Comparison of ENCODE assay signal across 11 cellular contexts in genomic region chr5:157294692-157295091, GRCh38. TPM values are rescaled to one million over a fixed set of nuclear protein-coding genes. Genes with fewer than 3 reads are reported as not detected.
DNase-seq lines count a peak whose midpoint lies in the region; ATAC-seq and TF ChIP-seq lines count a peak whose summit lies in the region.
"Had no signal": no experiment of that assay in that cellular context is flagged by ENCODE, and none has a peak within 500 bp of the region (broad histone marks: within the 10 kb centered on the region; RNA-seq: fewer than 3 reads in every experiment).

No MANE protein-coding gene starts in this region.

- no peak for TF ChIP-seq POLR2A in breast epithelium (IDR thresholded peaks at IDR 0.05)

- TF ChIP-seq CTCF in activated CD8-positive, alpha-beta T cell treated with anti-CD3 and anti-CD28 coated beads for 36 hours (IDR thresholded peaks at IDR 0.05): no peak
- TF ChIP-seq CTCF in natural killer cell (IDR thresholded peaks at IDR 0.05): no peak
- no peak for TF ChIP-seq CTCF in breast epithelium (IDR thresholded peaks at IDR 0.05)

- intact Hi-C loops in activated CD4-positive, alpha-beta T cell treated with anti-CD3 and anti-CD28 coated beads for 36 hours (cut with DNase I, micrococcal nuclease): no loop called here
- intact Hi-C loops in activated CD8-positive, alpha-beta T cell treated with anti-CD3 and anti-CD28 coated beads for 36 hours (cut with micrococcal nuclease): no loop called here
- intact Hi-C loops in natural killer cell (cut with micrococcal nuclease): loop anchor here (5.0 kb wide), 1 partner anchor 42 kb away; no protein-coding TSS in a partner anchor
- intact Hi-C loops in breast epithelium (cut with DNase I; ENCODE audit: low total_unique reads): no loop called here

- H3K27me3 ChIP-seq in breast epithelium: no peaks in the 10 kb centered on the region

- no peaks in the 10 kb centered on the region for H3K4me1 ChIP-seq in breast epithelium

- H3K36me3 Mint-ChIP-seq in activated CD4-positive, alpha-beta T cell treated with anti-CD3 and anti-CD28 coated beads for 36 hours (ENCODE audit: low read depth): peaks cover 83% of the 10 kb centered on the region
- H3K36me3 Mint-ChIP-seq in activated CD8-positive, alpha-beta T cell treated with anti-CD3 and anti-CD28 coated beads for 36 hours (ENCODE audit: low read depth): peaks cover 81% of the 10 kb centered on the region
- peaks cover 36% of the 10 kb centered on the region for H3K36me3 Mint-ChIP-seq in natural killer cell

- ATAC-seq in activated CD4-positive, alpha-beta T cell treated with anti-CD3 and anti-CD28 coated beads for 36 hours: no peak
- ATAC-seq in activated CD8-positive, alpha-beta T cell treated with anti-CD3 and anti-CD28 coated beads for 36 hours: no peak
- ATAC-seq in natural killer cell: no peak

- H3K9me3 Mint-ChIP-seq in activated CD4-positive, alpha-beta T cell treated with anti-CD3 and anti-CD28 coated beads for 36 hours (ENCODE audit: low read depth): no peaks in the 10 kb centered on the region
- no peaks in the 10 kb centered on the region for H3K9me3 Mint-ChIP-seq in activated CD8-positive, alpha-beta T cell treated with anti-CD3 and anti-CD28 coated beads for 36 hours
- H3K9me3 Mint-ChIP-seq in natural killer cell: no peaks in the 10 kb centered on the region
- H3K9me3 Mint-ChIP-seq: dendritic cell treated with granulocyte-macrophage colony-stimulating factor and Interleukin-4, amounts not matched to agents 40 ng/mL and 50 ng/mL, for 4 days had no signal

- H3K4me3 Mint-ChIP-seq in activated CD4-positive, alpha-beta T cell treated with anti-CD3 and anti-CD28 coated beads for 36 hours: no peak overlapping the region
- H3K4me3 Mint-ChIP-seq in activated CD8-positive, alpha-beta T cell treated with anti-CD3 and anti-CD28 coated beads for 36 hours: no peak overlapping the region
- no peak overlapping the region for H3K4me3 Mint-ChIP-seq in natural killer cell
- H3K4me3 Mint-ChIP-seq: dendritic cell treated with granulocyte-macrophage colony-stimulating factor and Interleukin-4, amounts not matched to agents 40 ng/mL and 50 ng/mL, for 4 days had no signal

- peak overlapping the region; percentile 61 for H3K27ac Mint-ChIP-seq in activated CD4-positive, alpha-beta T cell treated with anti-CD3 and anti-CD28 coated beads for 36 hours
- H3K27ac Mint-ChIP-seq in activated CD8-positive, alpha-beta T cell treated with anti-CD3 and anti-CD28 coated beads for 36 hours: peak overlapping the region; percentile 53
- H3K27ac Mint-ChIP-seq in natural killer cell: peak overlapping the region; percentile 81 to 86
- H3K27ac Mint-ChIP-seq: dendritic cell treated with granulocyte-macrophage colony-stimulating factor and Interleukin-4, amounts not matched to agents 40 ng/mL and 50 ng/mL, for 4 days had no signal

- no peaks in the 10 kb centered on the region for H3K27me3 Mint-ChIP-seq in activated CD4-positive, alpha-beta T cell treated with anti-CD3 and anti-CD28 coated beads for 36 hours
- H3K27me3 Mint-ChIP-seq in activated CD8-positive, alpha-beta T cell treated with anti-CD3 and anti-CD28 coated beads for 36 hours: no peaks in the 10 kb centered on the region
- H3K27me3 Mint-ChIP-seq in natural killer cell (ENCODE audit: low read depth in 2 of 2): no peaks in the 10 kb centered on the region
- H3K27me3 Mint-ChIP-seq: dendritic cell treated with granulocyte-macrophage colony-stimulating factor and Interleukin-4, amounts not matched to agents 40 ng/mL and 50 ng/mL, for 4 days had no signal

- peaks cover 47% of the 10 kb centered on the region for H3K4me1 Mint-ChIP-seq in activated CD4-positive, alpha-beta T cell treated with anti-CD3 and anti-CD28 coated beads for 36 hours
- H3K4me1 Mint-ChIP-seq in activated CD8-positive, alpha-beta T cell treated with anti-CD3 and anti-CD28 coated beads for 36 hours (ENCODE audit: low read depth): peaks cover 51% of the 10 kb centered on the region
- H3K4me1 Mint-ChIP-seq in natural killer cell: peaks cover 66 to 72% of the 10 kb centered on the region in 2 donors

- H3K27ac ChIP-seq in breast epithelium: no peak overlapping the region

- CTCF ChIA-PET in activated CD4-positive, alpha-beta T cell treated with anti-CD3 and anti-CD28 coated beads for 36 hours (lab: Charles Lee): interaction anchor here (0.5 to 1.2 kb wide), 3 partner anchors 10 to 67 kb away, joined by 3 read pairs; no protein-coding TSS in a partner anchor
- CTCF ChIA-PET in activated CD8-positive, alpha-beta T cell treated with anti-CD3 and anti-CD28 coated beads for 36 hours (lab: Charles Lee): interaction anchor here (1.3 to 2.2 kb wide), 2 partner anchors 9 to 34 kb away, joined by 4 to 10 read pairs; no protein-coding TSS in a partner anchor

- H3K36me3 ChIP-seq in breast epithelium: no peaks in the 10 kb centered on the region

- no peaks in the 10 kb centered on the region for H3K9me3 ChIP-seq in breast epithelium

- DNase-seq in activated CD4-positive, alpha-beta T cell treated with anti-CD3 and anti-CD28 coated beads for 36 hours: no peak
- no peak for DNase-seq in activated CD4-positive, alpha-beta T cell treated with anti-CD3 and anti-CD28 coated beads, Interleukin-2, amount 50 U/mL, for 4 hours
- DNase-seq in NCI-H1105 (lab: John Stamatoyannopoulos, UW) (peak; percentile 34), natural killer cell (no peak), breast epithelium (ENCODE audit: low spot score in 2 of 2) (no peak), cerebellum (ENCODE audit: low spot score) (no peak)
- DNase-seq in activated CD8-positive, alpha-beta T cell treated with anti-CD3 and anti-CD28 coated beads for 36 hours: no peak
- no peak for DNase-seq in activated CD4-positive, CD25-positive, alpha-beta regulatory T cell (lab: John Stamatoyannopoulos, UW)
- DNase-seq: NCI-H1694, OCI-M1 had no signal

- no peak overlapping the region for H3K4me3 ChIP-seq in breast epithelium

- POLR2A ChIA-PET in activated CD4-positive, alpha-beta T cell treated with anti-CD3 and anti-CD28 coated beads for 36 hours (lab: Charles Lee): no interaction called here
- POLR2A ChIA-PET in activated CD8-positive, alpha-beta T cell treated with anti-CD3 and anti-CD28 coated beads for 36 hours (lab: Charles Lee): interaction anchor here (1.5 kb wide), 1 partner anchor 17 kb away, joined by 3 read pairs; no protein-coding TSS in a partner anchor

RNA-seq across cellular contexts. Expression of gene CYFIP2, which starts 28.8 kb away (rescaled TPM):
- total RNA-seq in activated CD4-positive, alpha-beta T cell treated with anti-CD3 and anti-CD28 coated beads for 36 hours: 100 to 1,000 TPM; 277 to 526 TPM
- 100 to 1,000 TPM; 350 to 351 TPM for total RNA-seq in activated CD8-positive, alpha-beta T cell treated with anti-CD3 and anti-CD28 coated beads for 36 hours
- total RNA-seq in natural killer cell (100 to 1,000 TPM; 464 to 542 (median 532) TPM), breast epithelium (10 to 100 TPM in 2 of 3 donors, 1 to 10 TPM in 1; 6.2 to 15.5 (median 12.1) TPM), cerebellum (94.8 TPM)
